In genomic region chr2:238069877-238070276, GRCh38 we compare ENCODE assay signal across 2 cellular contexts.
TF ChIP-seq lines count a peak whose summit lies in the region.

No MANE protein-coding gene starts in this region.

TF ChIP-seq in liver, 16 proteins besides CTCF, POLR2A, EP300 and RAD21:
- no peak for TF ChIP-seq HNF4A (conservative IDR thresholded peaks at IDR 0.05)
- TF ChIP-seq FOXA1 (IDR thresholded peaks at IDR 0.05), result no peak
- TF ChIP-seq REST (IDR thresholded peaks at IDR 0.05), result no peak
TF ChIP-seq in liver: peak in this region for 0.

TF ChIP-seq in SK-N-SH, 30 proteins besides CTCF, POLR2A, EP300 and RAD21:
- no peak for TF ChIP-seq MEF2A (IDR thresholded peaks at IDR 0.05; ENCODE audit: borderline replicate concordance, low read depth)
- no peak for TF ChIP-seq MXI1 (IDR thresholded peaks at IDR 0.05; ENCODE audit: low read depth, low read length)
- TF ChIP-seq PBX3 (IDR thresholded peaks at IDR 0.05), result no peak
- TF ChIP-seq ELF1 (IDR thresholded peaks at IDR 0.05), result no peak
